22 cellular contexts compared by ENCODE assay signal in genomic region chr1:209387969-209388329, GRCh38.
A peak's percentile ranks its signal among the peaks of the same experiment; 100 is the strongest.
DNase-seq lines count a peak whose midpoint lies in the region; ATAC-seq, FAIRE-seq and TF ChIP-seq lines count a peak whose summit lies in the region.
"Had no signal": no experiment of that assay in that cellular context is flagged by ENCODE, and none has a peak within 500 bp of the region (broad histone marks: within the 10 kb centered on the region; RNA-seq: fewer than 3 reads in every experiment).

No MANE protein-coding gene starts in this region.

- H3K27me3 Mint-ChIP-seq in MCF 10A (ENCODE audit: insufficient read depth, unreplicated experiment), result no peaks in the 10 kb centered on the region
- H3K27me3 Mint-ChIP-seq: activated CD4-positive, alpha-beta T cell treated with anti-CD3 and anti-CD28 coated beads for 36 hours; IgD-negative memory B cell had no signal

- H3K9me3 ChIP-seq in breast epithelium, result no peaks in the 10 kb centered on the region
- H3K9me3 ChIP-seq: neutrophil, tibial nerve had no signal

- no peaks in the 10 kb centered on the region for H3K9me3 Mint-ChIP-seq in MCF 10A (ENCODE audit: unreplicated experiment)
- H3K9me3 Mint-ChIP-seq: activated naive CD8-positive, alpha-beta T cell treated with anti-CD3 and anti-CD28 coated beads for 36 hours; CD4-positive, alpha-beta T cell; stimulated activated effector memory CD8-positive, alpha-beta T cell treated with anti-CD3 and anti-CD28 coated beads, Interleukin-12 subunit alpha, Interleukin-12 subunit beta, amount 100 ng/mL, for 72 hours had no signal

- BruUV-seq in MCF 10A (replicated peaks; lab: Mats Ljungman, UMichigan), result no TSS peak

- DNase-seq in MCF 10A (ENCODE audit: unreplicated experiment) (peak; percentile 45), breast epithelium (ENCODE audit: low spot score in 2 of 2) (no peak), brain microvascular endothelial cell (peak; percentile 33), islet precursor cell (peak; percentile 83), urothelium cell line (ENCODE audit: low spot score) (no peak), iPS-NIHi7 (ENCODE audit: extremely low spot score) (no peak), Right ventricle myocardium superior (no peak)
- DNase-seq in activated T-cell treated with anti-CD3 and anti-CD28 coated beads, Interleukin-2, amount 50 U/mL, for 1 hour, result no peak
- DNase-seq: activated CD4-positive, alpha-beta T cell treated with anti-CD3 and anti-CD28 coated beads for 36 hours; activated naive CD8-positive, alpha-beta T cell treated with anti-CD3 and anti-CD28 coated beads for 36 hours; CD4-positive, alpha-beta T cell; central memory CD4-positive, alpha-beta T cell; NCI-H1092 treated with DMSO at 0.1 percent for 48 hours; NK-92 treated with Interleukin-12 subunit alpha and Interleukin-12 subunit beta, amount 100 ng/mL, for 24 hours; SHP77 treated with DMSO at 0.1 percent for 48 hours; T-helper 9 cell had no signal

- CTCF ChIA-PET in MCF 10A (lab: Yijun Ruan, JAX), result interaction anchor here (0.8 to 41.1 kb wide), 11 partner anchors 8 to 139 kb away, joined by 3 to 1242 read pairs (median 12); no protein-coding TSS in a partner anchor

- H3K27me3 ChIP-seq in breast epithelium (no peaks in the 10 kb centered on the region), brain microvascular endothelial cell (replicated peaks) (no peaks in the 10 kb centered on the region)
- H3K27me3 ChIP-seq: neutrophil, tibial nerve had no signal

- peaks cover 58% of the 10 kb centered on the region for H3K4me1 Mint-ChIP-seq in MCF 10A (ENCODE audit: insufficient read depth, unreplicated experiment)
- H3K4me1 Mint-ChIP-seq: activated CD4-positive, alpha-beta T cell treated with anti-CD3 and anti-CD28 coated beads for 36 hours; activated naive CD8-positive, alpha-beta T cell treated with anti-CD3 and anti-CD28 coated beads for 36 hours; IgD-negative memory B cell; stimulated activated effector memory CD8-positive, alpha-beta T cell treated with anti-CD3 and anti-CD28 coated beads, Interleukin-12 subunit alpha, Interleukin-12 subunit beta, amount 100 ng/mL, for 72 hours had no signal

- TF ChIP-seq CTCF in MCF 10A (IDR thresholded peaks at IDR 0.05; ENCODE audit: unreplicated experiment), result no peak
- TF ChIP-seq CTCF in breast epithelium (IDR thresholded peaks at IDR 0.05), result no peak
- TF ChIP-seq CTCF in brain microvascular endothelial cell (IDR thresholded peaks at IDR 0.05; ENCODE audit: low read depth, low read length, missing control alignments), result no peak

- H3K4me1 ChIP-seq in breast epithelium, result no peaks in the 10 kb centered on the region
- H3K4me1 ChIP-seq: tibial nerve had no signal

- no peaks in the 10 kb centered on the region for H3K36me3 ChIP-seq in breast epithelium
- no peaks in the 10 kb centered on the region for H3K36me3 ChIP-seq in brain microvascular endothelial cell (replicated peaks)
- H3K36me3 ChIP-seq: neutrophil, tibial nerve had no signal

- intact Hi-C loops in MCF 10A (cut with micrococcal nuclease), result loop anchor here (2.0 kb wide), 2 partner anchors 29 to 31 kb away; no protein-coding TSS in a partner anchor
- intact Hi-C loops in breast epithelium (cut with DNase I; ENCODE audit: low total_unique reads), result no loop called here
- intact Hi-C loops in Right ventricle myocardium superior (cut with DNase I), result no loop called here

- peak; percentile 83 for FAIRE-seq in urothelium cell line (lab: Jason Lieb, UNC)
- FAIRE-seq: GM12891 had no signal

- ATAC-seq in Right ventricle myocardium superior (ENCODE audit: poor library complexity), result no peak
- ATAC-seq: activated CD4-positive, alpha-beta T cell treated with anti-CD3 and anti-CD28 coated beads for 36 hours; stimulated activated effector memory CD8-positive, alpha-beta T cell treated with anti-CD3 and anti-CD28 coated beads, Interleukin-12 subunit alpha, Interleukin-12 subunit beta, amount 100 ng/mL, for 72 hours had no signal

- peak overlapping the region in 1 of 2 donors; percentile 69 for H3K27ac ChIP-seq in breast epithelium
- no peak overlapping the region for H3K27ac ChIP-seq in brain microvascular endothelial cell
- H3K27ac ChIP-seq: 22Rv1, neutrophil, tibial nerve had no signal

- H3K4me3 Mint-ChIP-seq in MCF 10A (ENCODE audit: unreplicated experiment), result no peak overlapping the region
- H3K4me3 Mint-ChIP-seq: activated CD4-positive, alpha-beta T cell treated with anti-CD3 and anti-CD28 coated beads for 36 hours; activated naive CD8-positive, alpha-beta T cell treated with anti-CD3 and anti-CD28 coated beads for 36 hours; CD4-positive, alpha-beta T cell; IgD-negative memory B cell; stimulated activated effector memory CD8-positive, alpha-beta T cell treated with anti-CD3 and anti-CD28 coated beads, Interleukin-12 subunit alpha, Interleukin-12 subunit beta, amount 100 ng/mL, for 72 hours had no signal

- peak overlapping the region; percentile 79 for H3K27ac Mint-ChIP-seq in MCF 10A (ENCODE audit: low read depth, unreplicated experiment)
- H3K27ac Mint-ChIP-seq: activated CD4-positive, alpha-beta T cell treated with anti-CD3 and anti-CD28 coated beads for 36 hours; activated naive CD8-positive, alpha-beta T cell treated with anti-CD3 and anti-CD28 coated beads for 36 hours; CD4-positive, alpha-beta T cell; IgD-negative memory B cell; stimulated activated effector memory CD8-positive, alpha-beta T cell treated with anti-CD3 and anti-CD28 coated beads, Interleukin-12 subunit alpha, Interleukin-12 subunit beta, amount 100 ng/mL, for 72 hours had no signal

- POLR2A ChIA-PET in MCF 10A (lab: Yijun Ruan, JAX), result interaction anchor here (0.5 to 41.8 kb wide), 12 partner anchors 9 to 1144 kb away, joined by 3 to 6956 read pairs (median 4); partner anchors contain the start of gene PLXNA2

- in situ Hi-C loops in brain microvascular endothelial cell (cut with HindIII; ENCODE audit: low pct_ligation_motif_present, low sequenced_read_pairs), result no loop called here

- no peak for TF ChIP-seq POLR2A in breast epithelium (IDR thresholded peaks at IDR 0.05)

- no peak overlapping the region for H3K4me3 ChIP-seq in breast epithelium
- no peak overlapping the region for H3K4me3 ChIP-seq in brain microvascular endothelial cell (ENCODE audit: low read depth, low read length)
- H3K4me3 ChIP-seq: tibial nerve had no signal

- H3K36me3 Mint-ChIP-seq in MCF 10A (ENCODE audit: insufficient read depth, unreplicated experiment), result no peaks in the 10 kb centered on the region
- H3K36me3 Mint-ChIP-seq: activated naive CD8-positive, alpha-beta T cell treated with anti-CD3 and anti-CD28 coated beads for 36 hours; IgD-negative memory B cell; stimulated activated effector memory CD8-positive, alpha-beta T cell treated with anti-CD3 and anti-CD28 coated beads, Interleukin-12 subunit alpha, Interleukin-12 subunit beta, amount 100 ng/mL, for 72 hours had no signal

Comparison
In these comparisons a context has a peak if more than half of its experiments do, and no peak if none do; other contexts are left out.
1. DNase-seq: peak in MCF 10A (single experiment), brain microvascular endothelial cell (single experiment) and islet precursor cell (single experiment); none in breast epithelium (0 of 2), urothelium cell line (single experiment), iPS-NIHi7 (single experiment), Right ventricle myocardium superior (single experiment) and activated T-cell treated with anti-CD3 and anti-CD28 coated beads, Interleukin-2, amount 50 U/mL, for 1 hour (single experiment).